Comparison of ENCODE assay signal across 14 cellular contexts in the genomic region with DNA sequence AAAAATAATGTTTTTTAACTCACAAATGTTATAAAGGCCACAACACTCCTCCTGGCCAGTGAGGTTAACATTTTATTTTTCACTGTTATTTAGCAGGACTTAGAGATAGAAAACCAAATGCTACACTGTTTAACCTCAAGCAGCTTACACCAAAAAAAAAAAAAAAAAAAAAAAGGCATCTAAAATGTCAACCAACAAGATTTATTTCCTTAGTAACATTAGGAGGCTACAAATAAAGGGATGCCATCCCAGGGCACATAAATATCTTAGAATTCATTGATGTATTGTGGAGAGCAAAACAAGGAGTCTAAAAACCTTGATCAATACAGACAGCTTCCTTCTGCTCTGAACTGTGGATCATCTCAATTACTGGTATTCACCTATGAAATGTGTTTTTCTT. TPM values are rescaled to one million over a fixed set of nuclear protein-coding genes. Genes with fewer than 3 reads are reported as not detected.
DNase-seq lines count a peak whose midpoint lies in the region; TF ChIP-seq lines count a peak whose summit lies in the region.
"Had no signal": no experiment of that assay in that cellular context is flagged by ENCODE, and none has a peak within 500 bp of the region (broad histone marks: within the 10 kb centered on the region; RNA-seq: fewer than 3 reads in every experiment).

No MANE protein-coding gene starts in this region.

- BruUV-seq in MCF 10A (replicated peaks; lab: Mats Ljungman, UMichigan), result no TSS peak

- peaks cover 74% of the 10 kb centered on the region for H3K79me2 ChIP-seq in neural progenitor cell (ENCODE audit: low read depth)

- H3K4me3 Mint-ChIP-seq in MCF 10A (ENCODE audit: unreplicated experiment) (peak overlapping the region; percentile 8), neural progenitor cell (no peak overlapping the region)
- H3K4me3 Mint-ChIP-seq: CD14-positive monocyte; CD8-positive, alpha-beta memory T cell had no signal

- no peaks in the 10 kb centered on the region for H3K27me3 ChIP-seq in breast epithelium
- no peaks in the 10 kb centered on the region for H3K27me3 ChIP-seq in skeletal muscle satellite cell (ENCODE audit: control insufficient read depth, insufficient read depth, low read length)
- H3K27me3 ChIP-seq in neural progenitor cell, result no peaks in the 10 kb centered on the region

- intact Hi-C loops in MCF 10A (cut with micrococcal nuclease), result no loop called here
- intact Hi-C loops in breast epithelium (cut with DNase I; ENCODE audit: low total_unique reads), result no loop called here

- CTCF ChIA-PET in MCF 10A (lab: Yijun Ruan, JAX), result interaction anchor here (0.6 to 0.7 kb wide), 5 partner anchors 28 to 180 kb away, joined by 3 to 4 read pairs (median 3); no protein-coding TSS in a partner anchor

- no peak for TF ChIP-seq POLR2A in breast epithelium (IDR thresholded peaks at IDR 0.05)

- H3K27ac ChIP-seq in breast epithelium, result no peak overlapping the region
- peak overlapping the region; percentile 10 for H3K27ac ChIP-seq in epithelial cell of prostate
- no peak overlapping the region for H3K27ac ChIP-seq in neural progenitor cell
- H3K27ac ChIP-seq: 22Rv1 had no signal

- H3K4me1 Mint-ChIP-seq in MCF 10A (ENCODE audit: insufficient read depth, unreplicated experiment) (peaks cover 64% of the 10 kb centered on the region), neural progenitor cell (peaks cover 2% of the 10 kb centered on the region)
- H3K4me1 Mint-ChIP-seq: CD14-positive monocyte; CD8-positive, alpha-beta memory T cell had no signal

- H3K9me3 Mint-ChIP-seq in MCF 10A (ENCODE audit: unreplicated experiment) (no peaks in the 10 kb centered on the region), neural progenitor cell (peaks cover 9% of the 10 kb centered on the region)

- peak overlapping the region; percentile 18 for H3K9ac ChIP-seq in skeletal muscle satellite cell (ENCODE audit: low read depth, low read length)
- no peak overlapping the region for H3K9ac ChIP-seq in neural progenitor cell

- H3K9me3 ChIP-seq in breast epithelium, result no peaks in the 10 kb centered on the region
- H3K9me3 ChIP-seq in skeletal muscle satellite cell (replicated peaks; ENCODE audit: low read length), result no peaks in the 10 kb centered on the region
- no peaks in the 10 kb centered on the region for H3K9me3 ChIP-seq in neural progenitor cell (ENCODE audit: low read depth)
- H3K9me3 ChIP-seq: Caco-2 had no signal

- H3K4me2 ChIP-seq in skeletal muscle satellite cell (ENCODE audit: low read length) (no peak overlapping the region), neural progenitor cell (no peak overlapping the region)

- H3K27me3 Mint-ChIP-seq in MCF 10A (ENCODE audit: insufficient read depth, unreplicated experiment), result no peaks in the 10 kb centered on the region
- peaks cover 3% of the 10 kb centered on the region for H3K27me3 Mint-ChIP-seq in neural progenitor cell (ENCODE audit: insufficient read depth, low read depth)
- H3K27me3 Mint-ChIP-seq: CD8-positive, alpha-beta memory T cell had no signal

- POLR2A ChIA-PET in MCF 10A (lab: Yijun Ruan, JAX), result interaction anchor here (0.7 to 5.1 kb wide), 6 partner anchors 20 to 53 kb away, joined by 3 to 39 read pairs (median 4); a partner anchor contains a TSS

- H2AFZ ChIP-seq in neural progenitor cell (replicated peaks), result no peak overlapping the region

- TF ChIP-seq CTCF in MCF 10A (IDR thresholded peaks at IDR 0.05; ENCODE audit: unreplicated experiment) (no peak), breast epithelium (IDR thresholded peaks at IDR 0.05) (no peak), foreskin fibroblast (IDR thresholded peaks at IDR 0.05; ENCODE audit: low read depth, low read length) (no peak), neural progenitor cell (IDR thresholded peaks at IDR 0.05) (no peak)

- H3K4me3 ChIP-seq in breast epithelium, result no peak overlapping the region
- H3K4me3 ChIP-seq in skeletal muscle satellite cell (ENCODE audit: low read length), result no peak overlapping the region
- no peak overlapping the region for H3K4me3 ChIP-seq in foreskin fibroblast (ENCODE audit: low read depth in 1 of 2, low read length in 2 of 2)
- no peak overlapping the region for H3K4me3 ChIP-seq in neural progenitor cell

- peaks cover under 1% of the 10 kb centered on the region for H4K20me1 ChIP-seq in neural progenitor cell (ENCODE audit: low read depth)

- peaks cover 0 to 13% of the 10 kb centered on the region in 2 donors for H3K4me1 ChIP-seq in breast epithelium
- H3K4me1 ChIP-seq in skeletal muscle satellite cell (ENCODE audit: control insufficient read depth, insufficient read depth, low read length), result peaks cover 52% of the 10 kb centered on the region
- peaks cover 26% of the 10 kb centered on the region for H3K4me1 ChIP-seq in neural progenitor cell
- H3K4me1 ChIP-seq: Caco-2 had no signal

- no peak for DNase-seq in MCF 10A (ENCODE audit: unreplicated experiment)
- no peak for DNase-seq in breast epithelium (ENCODE audit: low spot score in 2 of 2)
- DNase-seq in epithelial cell of prostate (ENCODE audit: low read depth, low spot score), result no peak
- peak; percentile 49 for DNase-seq in left kidney (ENCODE audit: low read depth, low spot score)
- DNase-seq in activated CD8-positive, alpha-beta memory T cell treated with anti-CD3 and anti-CD28 coated beads, Interleukin-2, amount 50 U/mL, for 4 hours, result no peak
- DNase-seq in foreskin fibroblast, result no peak
- DNase-seq in neural progenitor cell (ENCODE audit: low spot score), result no peak
- DNase-seq: Caco-2; CD8-positive, alpha-beta memory T cell; GF-D8 had no signal

- H3K27ac Mint-ChIP-seq in MCF 10A (ENCODE audit: low read depth, unreplicated experiment), result peak overlapping the region; percentile 66
- H3K27ac Mint-ChIP-seq in neural progenitor cell, result no peak overlapping the region
- H3K27ac Mint-ChIP-seq: CD14-positive monocyte; CD8-positive, alpha-beta memory T cell had no signal

- H3F3A ChIP-seq in neural progenitor cell (ENCODE audit: low read depth), result no peaks in the 10 kb centered on the region

- H3K36me3 Mint-ChIP-seq in MCF 10A (ENCODE audit: insufficient read depth, unreplicated experiment) (no peaks in the 10 kb centered on the region), neural progenitor cell (peaks cover 16% of the 10 kb centered on the region)
- H3K36me3 Mint-ChIP-seq: CD14-positive monocyte; CD8-positive, alpha-beta memory T cell had no signal

- H3K36me3 ChIP-seq in breast epithelium (no peaks in the 10 kb centered on the region), skeletal muscle satellite cell (ENCODE audit: insufficient read depth, low read length) (no peaks in the 10 kb centered on the region), neural progenitor cell (no peaks in the 10 kb centered on the region)

RNA-seq across cellular contexts. Expression of a gene that starts 53.7 kb away (rescaled TPM):
- total RNA-seq in MCF 10A (2022) (1.6 and 6.0 TPM in 2 replicates), breast epithelium (1 to 10 TPM in 1 of 3 donors, under 1 TPM in 2; 0.59 to 1.1 (median 0.66) TPM), neural progenitor cell (ENCODE audit: low replicate concordance) (17.1 and 21.1 TPM in 2 replicates)
- total RNA-seq in skeletal muscle satellite cell (2012; rRNA removed), result under 0.01 and 1.3 TPM in 2 replicates
- total RNA-seq: A673; CD8-positive, alpha-beta memory T cell had no signal
